1 cellular context compared by ENCODE assay signal in genomic region chr17:17206149-17206912, GRCh38.
TF ChIP-seq lines count a peak whose summit lies in the region.

Gene PLD6 (minus strand): TSS chr17:17206333. CDS start chr17:17206286, 47 bp downstream.

TF ChIP-seq in HepG2, 621 proteins besides CTCF, POLR2A, EP300 and RAD21 (continued from another document and continues in another):
- TF ChIP-seq, protein P1, sequence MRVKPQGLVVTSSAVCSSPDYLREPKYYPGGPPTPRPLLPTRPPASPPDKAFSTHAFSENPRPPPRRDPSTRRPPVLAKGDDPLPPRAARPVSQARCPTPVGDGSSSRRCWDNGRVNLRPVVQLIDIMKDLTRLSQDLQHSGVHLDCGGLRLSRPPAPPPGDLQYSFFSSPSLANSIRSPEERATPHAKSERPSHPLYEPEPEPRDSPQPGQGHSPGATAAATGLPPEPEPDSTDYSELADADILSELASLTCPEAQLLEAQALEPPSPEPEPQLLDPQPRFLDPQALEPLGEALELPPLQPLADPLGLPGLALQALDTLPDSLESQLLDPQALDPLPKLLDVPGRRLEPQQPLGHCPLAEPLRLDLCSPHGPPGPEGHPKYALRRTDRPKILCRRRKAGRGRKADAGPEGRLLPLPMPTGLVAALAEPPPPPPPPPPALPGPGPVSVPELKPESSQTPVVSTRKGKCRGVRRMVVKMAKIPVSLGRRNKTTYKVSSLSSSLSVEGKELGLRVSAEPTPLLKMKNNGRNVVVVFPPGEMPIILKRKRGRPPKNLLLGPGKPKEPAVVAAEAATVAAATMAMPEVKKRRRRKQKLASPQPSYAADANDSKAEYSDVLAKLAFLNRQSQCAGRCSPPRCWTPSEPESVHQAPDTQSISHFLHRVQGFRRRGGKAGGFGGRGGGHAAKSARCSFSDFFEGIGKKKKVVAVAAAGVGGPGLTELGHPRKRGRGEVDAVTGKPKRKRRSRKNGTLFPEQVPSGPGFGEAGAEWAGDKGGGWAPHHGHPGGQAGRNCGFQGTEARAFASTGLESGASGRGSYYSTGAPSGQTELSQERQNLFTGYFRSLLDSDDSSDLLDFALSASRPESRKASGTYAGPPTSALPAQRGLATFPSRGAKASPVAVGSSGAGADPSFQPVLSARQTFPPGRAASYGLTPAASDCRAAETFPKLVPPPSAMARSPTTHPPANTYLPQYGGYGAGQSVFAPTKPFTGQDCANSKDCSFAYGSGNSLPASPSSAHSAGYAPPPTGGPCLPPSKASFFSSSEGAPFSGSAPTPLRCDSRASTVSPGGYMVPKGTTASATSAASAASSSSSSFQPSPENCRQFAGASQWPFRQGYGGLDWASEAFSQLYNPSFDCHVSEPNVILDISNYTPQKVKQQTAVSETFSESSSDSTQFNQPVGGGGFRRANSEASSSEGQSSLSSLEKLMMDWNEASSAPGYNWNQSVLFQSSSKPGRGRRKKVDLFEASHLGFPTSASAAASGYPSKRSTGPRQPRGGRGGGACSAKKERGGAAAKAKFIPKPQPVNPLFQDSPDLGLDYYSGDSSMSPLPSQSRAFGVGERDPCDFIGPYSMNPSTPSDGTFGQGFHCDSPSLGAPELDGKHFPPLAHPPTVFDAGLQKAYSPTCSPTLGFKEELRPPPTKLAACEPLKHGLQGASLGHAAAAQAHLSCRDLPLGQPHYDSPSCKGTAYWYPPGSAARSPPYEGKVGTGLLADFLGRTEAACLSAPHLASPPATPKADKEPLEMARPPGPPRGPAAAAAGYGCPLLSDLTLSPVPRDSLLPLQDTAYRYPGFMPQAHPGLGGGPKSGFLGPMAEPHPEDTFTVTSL (CRISPR knock-in tag; IDR thresholded peaks at IDR 0.05; ENCODE audit: borderline replicate concordance) = no peak
- TF ChIP-seq, protein P2, sequence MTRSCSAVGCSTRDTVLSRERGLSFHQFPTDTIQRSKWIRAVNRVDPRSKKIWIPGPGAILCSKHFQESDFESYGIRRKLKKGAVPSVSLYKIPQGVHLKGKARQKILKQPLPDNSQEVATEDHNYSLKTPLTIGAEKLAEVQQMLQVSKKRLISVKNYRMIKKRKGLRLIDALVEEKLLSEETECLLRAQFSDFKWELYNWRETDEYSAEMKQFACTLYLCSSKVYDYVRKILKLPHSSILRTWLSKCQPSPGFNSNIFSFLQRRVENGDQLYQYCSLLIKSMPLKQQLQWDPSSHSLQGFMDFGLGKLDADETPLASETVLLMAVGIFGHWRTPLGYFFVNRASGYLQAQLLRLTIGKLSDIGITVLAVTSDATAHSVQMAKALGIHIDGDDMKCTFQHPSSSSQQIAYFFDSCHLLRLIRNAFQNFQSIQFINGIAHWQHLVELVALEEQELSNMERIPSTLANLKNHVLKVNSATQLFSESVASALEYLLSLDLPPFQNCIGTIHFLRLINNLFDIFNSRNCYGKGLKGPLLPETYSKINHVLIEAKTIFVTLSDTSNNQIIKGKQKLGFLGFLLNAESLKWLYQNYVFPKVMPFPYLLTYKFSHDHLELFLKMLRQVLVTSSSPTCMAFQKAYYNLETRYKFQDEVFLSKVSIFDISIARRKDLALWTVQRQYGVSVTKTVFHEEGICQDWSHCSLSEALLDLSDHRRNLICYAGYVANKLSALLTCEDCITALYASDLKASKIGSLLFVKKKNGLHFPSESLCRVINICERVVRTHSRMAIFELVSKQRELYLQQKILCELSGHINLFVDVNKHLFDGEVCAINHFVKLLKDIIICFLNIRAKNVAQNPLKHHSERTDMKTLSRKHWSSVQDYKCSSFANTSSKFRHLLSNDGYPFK (CRISPR knock-in tag; IDR thresholded peaks at IDR 0.05; ENCODE audit: borderline replicate concordance) = peak; percentile 68; the same call in 1 of the 2 replicates
- TF ChIP-seq ZBTB46 (CRISPR knock-in tag; IDR thresholded peaks at IDR 0.05; ENCODE audit: borderline replicate concordance) = no peak
- TF ChIP-seq KDM6A (CRISPR knock-in tag; IDR thresholded peaks at IDR 0.05; ENCODE audit: low read depth) = no peak
- 0 out of 2 replicates have a peak, but pooled peaks have one; percentile 86 for TF ChIP-seq ZNF672 (CRISPR knock-in tag; IDR thresholded peaks at IDR 0.05)
- peak; percentile 99 for TF ChIP-seq ZNF749 (CRISPR knock-in tag; IDR thresholded peaks at IDR 0.05; ENCODE audit: borderline replicate concordance)
- TF ChIP-seq SNAPC4 (CRISPR knock-in tag; IDR thresholded peaks at IDR 0.05) = 0 out of 2 replicates have a peak, but pooled peaks have one; percentile 38
- no peak; the same call in none of the 2 replicates for TF ChIP-seq NCOA2 (CRISPR knock-in tag; IDR thresholded peaks at IDR 0.05)
- 0 out of 2 replicates have a peak, but pooled peaks have one; percentile 68 for TF ChIP-seq ZNF839 (CRISPR knock-in tag; IDR thresholded peaks at IDR 0.05; ENCODE audit: borderline replicate concordance)
- TF ChIP-seq, protein P3, sequence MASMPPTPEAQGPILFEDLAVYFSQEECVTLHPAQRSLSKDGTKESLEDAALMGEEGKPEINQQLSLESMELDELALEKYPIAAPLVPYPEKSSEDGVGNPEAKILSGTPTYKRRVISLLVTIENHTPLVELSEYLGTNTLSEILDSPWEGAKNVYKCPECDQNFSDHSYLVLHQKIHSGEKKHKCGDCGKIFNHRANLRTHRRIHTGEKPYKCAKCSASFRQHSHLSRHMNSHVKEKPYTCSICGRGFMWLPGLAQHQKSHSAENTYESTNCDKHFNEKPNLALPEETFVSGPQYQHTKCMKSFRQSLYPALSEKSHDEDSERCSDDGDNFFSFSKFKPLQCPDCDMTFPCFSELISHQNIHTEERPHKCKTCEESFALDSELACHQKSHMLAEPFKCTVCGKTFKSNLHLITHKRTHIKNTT (CRISPR knock-in tag; IDR thresholded peaks at IDR 0.05) = no peak
- TF ChIP-seq TP53 (CRISPR knock-in tag; conservative IDR thresholded peaks at IDR 0.05) = no peak
- TF ChIP-seq ATM (IDR thresholded peaks at IDR 0.05; ENCODE audit: borderline replicate concordance) = no peak
- TF ChIP-seq MAF1 (CRISPR knock-in tag; IDR thresholded peaks at IDR 0.05; ENCODE audit: borderline replicate concordance) = no peak
- TF ChIP-seq MAFG (CRISPR knock-in tag; IDR thresholded peaks at IDR 0.05) = 0 out of 2 replicates have a peak, but pooled peaks have one; percentile 12
- TF ChIP-seq ZBTB3 (CRISPR knock-in tag; IDR thresholded peaks at IDR 0.05; ENCODE audit: borderline replicate concordance, low read depth) = no peak
- peak; percentile 97 for TF ChIP-seq HOXA9 (CRISPR knock-in tag; IDR thresholded peaks at IDR 0.05; ENCODE audit: borderline replicate concordance)
- TF ChIP-seq MED13 (CRISPR knock-in tag; IDR thresholded peaks at IDR 0.05) = peak; percentile 35; the same call in 1 of the 2 replicates
- TF ChIP-seq, protein P4, sequence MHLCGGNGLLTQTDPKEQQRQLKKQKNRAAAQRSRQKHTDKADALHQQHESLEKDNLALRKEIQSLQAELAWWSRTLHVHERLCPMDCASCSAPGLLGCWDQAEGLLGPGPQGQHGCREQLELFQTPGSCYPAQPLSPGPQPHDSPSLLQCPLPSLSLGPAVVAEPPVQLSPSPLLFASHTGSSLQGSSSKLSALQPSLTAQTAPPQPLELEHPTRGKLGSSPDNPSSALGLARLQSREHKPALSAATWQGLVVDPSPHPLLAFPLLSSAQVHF (CRISPR knock-in tag; IDR thresholded peaks at IDR 0.05) = peak; percentile 97
- TF ChIP-seq ZNF446 (CRISPR knock-in tag; IDR thresholded peaks at IDR 0.05) = peak; percentile 97
- TF ChIP-seq FIP1L1 (IDR thresholded peaks at IDR 0.05; ENCODE audit: borderline replicate concordance, insufficient read depth, low read depth, low read length) = no peak
- TF ChIP-seq ZNF563 (CRISPR knock-in tag; IDR thresholded peaks at IDR 0.05) = peak; percentile 98
- no peak; the same call in 1 of the 2 replicates for TF ChIP-seq ZBTB8A (CRISPR knock-in tag; IDR thresholded peaks at IDR 0.05; ENCODE audit: borderline replicate concordance, low read depth)
- no peak for TF ChIP-seq HMG20A (CRISPR knock-in tag; IDR thresholded peaks at IDR 0.05; ENCODE audit: borderline replicate concordance)
- peak; percentile 50; the same call in 1 of the 2 replicates for TF ChIP-seq ZNF225 (CRISPR knock-in tag; IDR thresholded peaks at IDR 0.05)
- TF ChIP-seq, protein P5, sequence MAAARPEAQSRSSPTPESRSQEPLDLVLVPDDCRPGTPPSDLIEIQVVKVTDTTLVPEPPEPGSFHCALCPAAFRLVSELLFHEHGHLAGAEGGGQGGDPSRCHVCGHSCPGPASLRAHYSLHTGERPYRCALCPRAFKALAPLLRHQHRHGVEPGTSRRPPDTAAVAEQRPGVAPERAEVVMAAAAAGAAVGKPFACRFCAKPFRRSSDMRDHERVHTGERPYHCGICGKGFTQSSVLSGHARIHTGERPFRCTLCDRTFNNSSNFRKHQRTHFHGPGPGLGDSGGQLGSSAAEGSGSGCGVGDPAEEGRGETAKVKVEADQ (CRISPR knock-in tag; IDR thresholded peaks at IDR 0.05; ENCODE audit: borderline replicate concordance) = peak; percentile 97; the same call in 1 of the 2 replicates
- TF ChIP-seq ZNF251 (CRISPR knock-in tag; IDR thresholded peaks at IDR 0.05) = no peak
- TF ChIP-seq, protein P6, sequence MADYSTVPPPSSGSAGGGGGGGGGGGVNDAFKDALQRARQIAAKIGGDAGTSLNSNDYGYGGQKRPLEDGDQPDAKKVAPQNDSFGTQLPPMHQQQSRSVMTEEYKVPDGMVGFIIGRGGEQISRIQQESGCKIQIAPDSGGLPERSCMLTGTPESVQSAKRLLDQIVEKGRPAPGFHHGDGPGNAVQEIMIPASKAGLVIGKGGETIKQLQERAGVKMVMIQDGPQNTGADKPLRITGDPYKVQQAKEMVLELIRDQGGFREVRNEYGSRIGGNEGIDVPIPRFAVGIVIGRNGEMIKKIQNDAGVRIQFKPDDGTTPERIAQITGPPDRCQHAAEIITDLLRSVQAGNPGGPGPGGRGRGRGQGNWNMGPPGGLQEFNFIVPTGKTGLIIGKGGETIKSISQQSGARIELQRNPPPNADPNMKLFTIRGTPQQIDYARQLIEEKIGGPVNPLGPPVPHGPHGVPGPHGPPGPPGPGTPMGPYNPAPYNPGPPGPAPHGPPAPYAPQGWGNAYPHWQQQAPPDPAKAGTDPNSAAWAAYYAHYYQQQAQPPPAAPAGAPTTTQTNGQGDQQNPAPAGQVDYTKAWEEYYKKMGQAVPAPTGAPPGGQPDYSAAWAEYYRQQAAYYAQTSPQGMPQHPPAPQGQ (CRISPR knock-in tag; IDR thresholded peaks at IDR 0.05; ENCODE audit: borderline replicate concordance) = 0 out of 2 replicates have a peak, but pooled peaks have one; percentile 16
- TF ChIP-seq ZNF558 (CRISPR knock-in tag; IDR thresholded peaks at IDR 0.05; ENCODE audit: borderline replicate concordance) = 0 out of 2 replicates have a peak, but pooled peaks have one; percentile 59
- TF ChIP-seq SATB2 (CRISPR knock-in tag; IDR thresholded peaks at IDR 0.05) = peak; percentile 80; the same call in 1 of the 2 replicates
- no peak for TF ChIP-seq TCF7L2 (IDR thresholded peaks at IDR 0.05; ENCODE audit: low read depth, low read length)
